30 cellular contexts compared by ENCODE assay signal in the genomic region with DNA sequence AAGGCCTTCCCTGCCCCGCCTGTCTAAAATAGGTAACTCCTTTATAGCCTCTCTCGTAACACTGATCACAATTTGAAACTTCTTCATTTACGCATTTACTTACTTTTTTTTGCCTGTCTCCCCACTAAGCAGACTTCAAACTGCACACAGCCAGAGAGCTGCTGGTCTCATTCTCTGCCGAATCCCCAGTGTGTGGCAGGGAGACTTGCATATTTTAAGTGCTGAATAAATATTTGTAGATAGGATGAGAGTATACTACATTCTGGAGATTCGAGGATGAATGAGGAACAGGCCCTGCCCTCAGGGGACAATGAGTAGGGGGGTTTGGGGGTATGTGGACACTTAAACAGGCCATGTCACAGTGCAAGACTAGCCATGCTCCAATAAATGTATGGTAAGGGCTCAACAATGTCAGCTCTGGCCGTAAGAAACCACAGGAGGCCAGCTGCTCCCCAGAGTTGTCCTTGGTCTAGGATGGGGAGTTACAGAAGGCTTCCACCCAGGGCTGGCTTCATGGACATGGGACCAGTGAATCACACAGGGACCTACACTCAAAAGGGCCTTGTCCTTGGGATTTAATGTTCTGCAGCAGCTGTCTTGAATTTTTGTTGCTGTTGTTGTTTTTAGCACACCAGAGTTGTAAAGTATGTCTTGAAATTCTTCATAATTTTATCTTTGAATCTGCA. TPM values are rescaled to one million over a fixed set of nuclear protein-coding genes. Genes with fewer than 3 reads are reported as not detected.
A peak's percentile ranks its signal among the peaks of the same experiment; 100 is the strongest.
DNase-seq lines count a peak whose midpoint lies in the region; ATAC-seq and TF ChIP-seq lines count a peak whose summit lies in the region.
"Had no signal": no experiment of that assay in that cellular context is flagged by ENCODE, and none has a peak within 500 bp of the region (broad histone marks: within the 10 kb centered on the region; RNA-seq: fewer than 3 reads in every experiment).

No MANE protein-coding gene starts in this region.

- H3K4me1 Mint-ChIP-seq in T-helper 17 cell: peaks cover 2% of the 10 kb centered on the region
- H3K4me1 Mint-ChIP-seq: activated T-helper 17 cell treated with anti-CD3 and anti-CD28 coated beads, Interleukin-2, amount 50 U/mL, for 72 hours; GM23338; IgD-negative memory B cell had no signal

- H3K36me3 Mint-ChIP-seq in T-helper 17 cell (ENCODE audit: low read depth): no peaks in the 10 kb centered on the region
- H3K36me3 Mint-ChIP-seq: activated naive CD4-positive, alpha-beta T cell treated with anti-CD3 and anti-CD28 coated beads, Interleukin-2, amount 10 ng/mL, durations not matched to agents 7 days and 5 days; type B pancreatic cell had no signal

- no peaks in the 10 kb centered on the region for H3K27me3 ChIP-seq in BLaER1
- H3K27me3 ChIP-seq in ascending aorta: no peaks in the 10 kb centered on the region
- H3K27me3 ChIP-seq: BE2C, colonic mucosa, Peyer's patch had no signal

- H3K9me3 ChIP-seq in BLaER1 (no peaks in the 10 kb centered on the region), T-helper 17 cell (ENCODE audit: control insufficient read depth, low read length, poor library complexity, severe bottlenecking) (no peaks in the 10 kb centered on the region), ascending aorta (no peaks in the 10 kb centered on the region)
- H3K9me3 ChIP-seq: BE2C, colonic mucosa, Peyer's patch had no signal

- H3K36me3 ChIP-seq in BLaER1 (no peaks in the 10 kb centered on the region), ascending aorta (no peaks in the 10 kb centered on the region)
- H3K36me3 ChIP-seq: BE2C, colonic mucosa, Peyer's patch, WERI-Rb-1 had no signal

- no peak overlapping the region for H3K9ac ChIP-seq in BLaER1

- H3K4me1 ChIP-seq in BLaER1 (peaks cover 30% of the 10 kb centered on the region), ascending aorta (peaks cover 2 to 19% of the 10 kb centered on the region in 2 donors)
- H3K4me1 ChIP-seq: BE2C had no signal

- DNase-seq in DMS53 (lab: John Stamatoyannopoulos, UW) (peak; percentile 63), amniotic epithelial cell (ENCODE audit: low read depth) (peak; percentile 24), myocyte (ENCODE audit: low read depth) (peak; percentile 87), erythroblast (lab: John Stamatoyannopoulos, UW) (no peak), T-helper 17 cell (no peak), ascending aorta (ENCODE audit: low spot score in 2 of 2) (no peak), GM20000 (ENCODE audit: low spot score) (no peak)
- DNase-seq: activated CD4-positive, alpha-beta T cell treated with anti-CD3 and anti-CD28 coated beads for 48 hours; activated naive CD4-positive, alpha-beta T cell treated with anti-CD3 and anti-CD28 coated beads, Interleukin-2, amount 10 ng/mL, durations not matched to agents 7 days and 5 days; anterior cingulate cortex; BE2C; colonic mucosa; effector CD8-positive, alpha-beta T cell; glutamatergic neuron; mesendoderm; NCI-H1092; NCI-H187 treated with DMSO at 0.1 percent for 48 hours; occipital lobe; Peyer's patch; stimulated activated naive B cell treated with anti-CD40 and anti-IgM and Interleukin-4, amounts not matched to agents 10 μg/mL and 1 μg/mL and 100 μg/mL, for 72 hours; substantia nigra; T1000; WERI-Rb-1 had no signal

- no peaks in the 10 kb centered on the region for H4K20me1 ChIP-seq in BLaER1

- H3K27me3 Mint-ChIP-seq in T-helper 17 cell: no peaks in the 10 kb centered on the region
- H3K27me3 Mint-ChIP-seq: activated naive CD4-positive, alpha-beta T cell treated with anti-CD3 and anti-CD28 coated beads, Interleukin-2, amount 10 ng/mL, durations not matched to agents 7 days and 5 days; activated T-helper 17 cell treated with anti-CD3 and anti-CD28 coated beads, Interleukin-2, amount 50 U/mL, for 72 hours; IgD-negative memory B cell; stimulated activated naive B cell treated with anti-CD40 and anti-IgM and Interleukin-4, amounts not matched to agents 10 μg/mL and 1 μg/mL and 100 μg/mL, for 72 hours; type B pancreatic cell had no signal

- intact Hi-C loops in ascending aorta (cut with DNase I): no loop called here

- no peak for ATAC-seq in T-helper 17 cell
- ATAC-seq: activated T-helper 17 cell treated with anti-CD3 and anti-CD28 coated beads, Interleukin-2, amount 50 U/mL, for 72 hours; GM23338 had no signal

- H3K27ac Mint-ChIP-seq in T-helper 17 cell: no peak overlapping the region
- H3K27ac Mint-ChIP-seq: activated naive CD4-positive, alpha-beta T cell treated with anti-CD3 and anti-CD28 coated beads, Interleukin-2, amount 10 ng/mL, durations not matched to agents 7 days and 5 days; activated T-helper 17 cell treated with anti-CD3 and anti-CD28 coated beads, Interleukin-2, amount 50 U/mL, for 72 hours; GM23338; stimulated activated naive B cell treated with anti-CD40 and anti-IgM and Interleukin-4, amounts not matched to agents 10 μg/mL and 1 μg/mL and 100 μg/mL, for 72 hours; type B pancreatic cell had no signal

- no peak for TF ChIP-seq POLR2A in erythroblast (IDR thresholded peaks at IDR 0.05; ENCODE audit: low read length)

- TF ChIP-seq CTCF in ascending aorta (IDR thresholded peaks at IDR 0.05) (no peak), GM20000 (IDR thresholded peaks at IDR 0.05; ENCODE audit: extremely low read depth, missing control alignments) (no peak)

- peak overlapping the region; percentile 63 for H3K4me2 ChIP-seq in BLaER1
- H3K4me2 ChIP-seq: GM23338 had no signal

- H3K4me3 ChIP-seq in BLaER1: no peak overlapping the region
- H3K4me3 ChIP-seq in ascending aorta: no peak overlapping the region
- H3K4me3 ChIP-seq: colonic mucosa, GM23338, Peyer's patch, skin epidermis had no signal

- no peak overlapping the region for H3K4me3 Mint-ChIP-seq in T-helper 17 cell
- H3K4me3 Mint-ChIP-seq: activated naive CD4-positive, alpha-beta T cell treated with anti-CD3 and anti-CD28 coated beads, Interleukin-2, amount 10 ng/mL, durations not matched to agents 7 days and 5 days; activated T-helper 17 cell treated with anti-CD3 and anti-CD28 coated beads, Interleukin-2, amount 50 U/mL, for 72 hours; GM23338; IgD-negative memory B cell; stimulated activated naive B cell treated with anti-CD40 and anti-IgM and Interleukin-4, amounts not matched to agents 10 μg/mL and 1 μg/mL and 100 μg/mL, for 72 hours; type B pancreatic cell had no signal

- H3K27ac ChIP-seq in BLaER1 (peak overlapping the region; percentile 30; the same call in 1 of the 2 replicates), ascending aorta (no peak overlapping the region)
- H3K27ac ChIP-seq: colonic mucosa, epithelial cell of prostate, Peyer's patch, skin epidermis, WERI-Rb-1 had no signal

RNA-seq across cellular contexts. Expression of gene DIO1, which starts 8.4 kb away (rescaled TPM):
- total RNA-seq in myocyte (not detected in 2 replicates), T-helper 17 cell (not detected), ascending aorta (not detected)
- 0.14 TPM for polyA plus RNA-seq in myocyte (2012)
- total RNA-seq: activated T-helper 17 cell treated with anti-CD3 and anti-CD28 coated beads, Interleukin-2, amount 50 U/mL, for 72 hours; GM23338; occipital lobe; Peyer's patch had no signal

RNA-seq across cellular contexts. Expression of gene YIPF1, which starts 12.8 kb away (rescaled TPM):
- total RNA-seq in myocyte (22.2 and 22.5 TPM in 2 replicates), T-helper 17 cell (10 to 100 TPM in 1 of 2 donors, 1 to 10 TPM in 1; 8.8 to 10.3 TPM), ascending aorta (17.0 TPM)
- 31.0 TPM for polyA plus RNA-seq in myocyte (2012)

RNA-seq across cellular contexts. Expression of gene IFT25, which starts 43.1 kb away (rescaled TPM):
- total RNA-seq in myocyte (9.9 and 14.4 TPM in 2 replicates), T-helper 17 cell (10 to 100 TPM; 17.3 to 23.7 TPM), ascending aorta (not detected)
- polyA plus RNA-seq in myocyte (2012): 19.9 TPM

RNA-seq across cellular contexts. Expression of gene LRRC42, which starts 43.8 kb away (rescaled TPM):
- 35.7 and 39.9 TPM in 2 replicates for total RNA-seq in myocyte
- 52.8 TPM for polyA plus RNA-seq in myocyte (2012)
- total RNA-seq in T-helper 17 cell: 1 to 10 TPM; 5.8 to 7.4 TPM
- 28.2 TPM for total RNA-seq in ascending aorta

Comparison
In these comparisons a context has a peak if more than half of its experiments do, and no peak if none do; other contexts are left out.
1. DNase-seq: peak in DMS53 (single experiment), amniotic epithelial cell (single experiment) and myocyte (single experiment); none in erythroblast (0 of 2), T-helper 17 cell (0 of 3), ascending aorta (0 of 2) and GM20000 (single experiment).